ENCODE assay signal across 14 cellular contexts in the genomic region with DNA sequence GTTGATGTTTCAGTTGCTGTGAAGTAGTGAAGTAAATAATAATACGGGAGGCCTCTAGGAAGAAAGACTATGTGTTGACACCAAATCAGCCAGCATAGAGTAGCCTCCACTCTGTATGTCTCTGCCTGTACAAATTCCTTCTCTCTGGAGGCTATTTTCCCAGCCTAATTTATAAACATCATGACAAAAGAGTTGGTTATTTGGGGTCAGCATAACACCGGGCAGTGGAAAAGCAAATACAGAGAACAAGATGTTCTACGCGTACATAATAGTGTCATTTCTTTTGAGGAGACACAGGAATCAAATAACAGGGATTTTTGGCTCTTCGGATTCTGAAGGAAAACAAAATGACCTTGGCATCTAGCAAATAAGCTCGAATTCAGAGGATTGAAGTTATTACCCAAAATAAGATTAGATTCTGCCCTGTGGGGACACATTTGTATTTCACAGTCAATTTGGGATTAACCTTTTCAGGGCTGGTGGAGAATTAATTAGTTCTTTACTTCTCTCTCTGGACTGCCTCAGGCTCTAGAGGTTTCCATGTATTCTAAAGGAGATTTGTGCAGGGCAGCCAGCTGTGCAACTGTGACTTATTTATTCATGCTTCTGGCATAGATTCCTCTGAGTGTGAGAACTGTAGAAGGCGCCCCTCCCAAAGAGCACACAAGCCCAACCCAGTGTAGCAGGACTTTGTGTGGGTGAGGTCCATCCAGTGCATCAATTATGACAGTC. TPM values are rescaled to one million over a fixed set of nuclear protein-coding genes. Genes with fewer than 3 reads are reported as not detected.
DNase-seq lines count a peak whose midpoint lies in the region; ATAC-seq and TF ChIP-seq lines count a peak whose summit lies in the region.
"Had no signal": no experiment of that assay in that cellular context is flagged by ENCODE, and none has a peak within 500 bp of the region (broad histone marks: within the 10 kb centered on the region; RNA-seq: fewer than 3 reads in every experiment).

No MANE protein-coding gene starts in this region.

- no peak overlapping the region for H3K27ac Mint-ChIP-seq in mesothelial cell of epicardium
- H3K27ac Mint-ChIP-seq: activated T-cell treated with anti-CD3 and anti-CD28 coated beads, Interleukin-2, amount 50 U/mL, for 24 hours; brain; CD8-positive, alpha-beta memory T cell; stimulated activated effector memory CD8-positive, alpha-beta T cell treated with anti-CD3 and anti-CD28 coated beads, Interleukin-12 subunit alpha, Interleukin-12 subunit beta, amount 100 ng/mL, for 72 hours had no signal

- H3K27me3 ChIP-seq in colonic mucosa: peaks cover 1% of the 10 kb centered on the region
- peaks cover 4 to 59% of the 10 kb centered on the region in 2 experiments for H3K27me3 ChIP-seq in mesenchymal stem cell (ENCODE audit: control insufficient read depth in 1 of 2, insufficient read depth in 1 of 2, low read length in 2 of 2)
- H3K27me3 ChIP-seq in thyroid gland: no peaks in the 10 kb centered on the region
- H3K27me3 ChIP-seq: SJSA1 had no signal

- H2BK15ac ChIP-seq in mesenchymal stem cell (ENCODE audit: low read depth, poor library complexity, severe bottlenecking): no peak overlapping the region

- H3K4me3 Mint-ChIP-seq in activated T-cell treated with anti-CD3 and anti-CD28 coated beads, Interleukin-2, amount 50 U/mL, for 4 hours: no peak overlapping the region
- no peak overlapping the region for H3K4me3 Mint-ChIP-seq in mesothelial cell of epicardium
- H3K4me3 Mint-ChIP-seq: activated T-cell treated with anti-CD3 and anti-CD28 coated beads, Interleukin-2, amount 50 U/mL, for 24 hours; CD8-positive, alpha-beta memory T cell; stimulated activated effector memory CD8-positive, alpha-beta T cell treated with anti-CD3 and anti-CD28 coated beads, Interleukin-12 subunit alpha, Interleukin-12 subunit beta, amount 100 ng/mL, for 72 hours had no signal

- H3K9me3 Mint-ChIP-seq in activated T-cell treated with anti-CD3 and anti-CD28 coated beads, Interleukin-2, amount 50 U/mL, for 4 hours: no peaks in the 10 kb centered on the region
- H3K9me3 Mint-ChIP-seq in mesothelial cell of epicardium: peaks cover 14% of the 10 kb centered on the region
- H3K9me3 Mint-ChIP-seq: activated T-cell treated with anti-CD3 and anti-CD28 coated beads, Interleukin-2, amount 50 U/mL, for 24 hours; brain; CD8-positive, alpha-beta memory T cell; stimulated activated effector memory CD8-positive, alpha-beta T cell treated with anti-CD3 and anti-CD28 coated beads, Interleukin-12 subunit alpha, Interleukin-12 subunit beta, amount 100 ng/mL, for 72 hours had no signal

- intact Hi-C loops in colonic mucosa (cut with DNase I) (no loop called here), thyroid gland (cut with DNase I) (no loop called here)

- H2BK5ac ChIP-seq in mesenchymal stem cell (ENCODE audit: low read depth, low read length, poor library complexity, severe bottlenecking): no peak overlapping the region

- peaks cover 6% of the 10 kb centered on the region for H3K27me3 Mint-ChIP-seq in activated T-cell treated with anti-CD3 and anti-CD28 coated beads, Interleukin-2, amount 50 U/mL, for 4 hours (ENCODE audit: low read depth)
- peaks cover 3% of the 10 kb centered on the region for H3K27me3 Mint-ChIP-seq in mesothelial cell of epicardium (ENCODE audit: low read depth)
- H3K27me3 Mint-ChIP-seq: brain had no signal

- no peak overlapping the region for H3K14ac ChIP-seq in mesenchymal stem cell (ENCODE audit: low read length in 2 of 2)

- H2BK120ac ChIP-seq in mesenchymal stem cell (ENCODE audit: low read depth, low read length): no peak overlapping the region

- H2AK5ac ChIP-seq in mesenchymal stem cell (ENCODE audit: low read length, severe bottlenecking): no peak overlapping the region

- DNase-seq in NCI-H2227 (lab: John Stamatoyannopoulos, UW; ENCODE audit: unreplicated experiment) (peak; percentile 30), colonic mucosa (peak; percentile 66), mesenchymal stem cell (peak; percentile 12), thyroid gland (peak in 1 of 2 donors; percentile 1), mesothelial cell of epicardium (ENCODE audit: low spot score in 2 of 2, unreplicated experiment in 2 of 2) (no peak)
- DNase-seq in activated T-cell treated with anti-CD3 and anti-CD28 coated beads, Interleukin-2, amount 50 U/mL, for 4 hours: no peak
- DNase-seq: activated T-cell treated with anti-CD3 and anti-CD28 coated beads, Interleukin-2, amount 50 U/mL, for 24 hours; CD8-positive, alpha-beta memory T cell; NCI-H1048; stimulated activated CD4-positive, alpha-beta T cell treated with anti-CD3 and anti-CD28 coated beads, Interleukin-1b, Interleukin-23, amount 100 ng/mL, for 48 hours had no signal

- no peaks in the 10 kb centered on the region for H3K4me1 Mint-ChIP-seq in activated T-cell treated with anti-CD3 and anti-CD28 coated beads, Interleukin-2, amount 50 U/mL, for 4 hours (ENCODE audit: low read depth)
- peaks cover 14% of the 10 kb centered on the region for H3K4me1 Mint-ChIP-seq in mesothelial cell of epicardium
- H3K4me1 Mint-ChIP-seq: CD8-positive, alpha-beta memory T cell; stimulated activated effector memory CD8-positive, alpha-beta T cell treated with anti-CD3 and anti-CD28 coated beads, Interleukin-12 subunit alpha, Interleukin-12 subunit beta, amount 100 ng/mL, for 72 hours had no signal

- H3K27ac ChIP-seq in colonic mucosa (peak overlapping the region; percentile 59), mesenchymal stem cell (ENCODE audit: low read length, poor library complexity, severe bottlenecking) (no peak overlapping the region), thyroid gland (peak overlapping the region in 2 of 3 donors; percentile 24 to 26)
- H3K27ac ChIP-seq: SJSA1 had no signal

- H3K4me1 ChIP-seq in colonic mucosa: no peaks in the 10 kb centered on the region
- H3K4me1 ChIP-seq in mesenchymal stem cell (ENCODE audit: control insufficient read depth, insufficient read depth, low read depth, low read length): no peaks in the 10 kb centered on the region
- H3K4me1 ChIP-seq in thyroid gland: peaks cover 0 to 6% of the 10 kb centered on the region in 2 donors

- H2AFZ ChIP-seq in mesenchymal stem cell (ENCODE audit: low read depth, low read length): no peak overlapping the region

- H3K23ac ChIP-seq in mesenchymal stem cell (ENCODE audit: low read length in 2 of 2): no peak overlapping the region

- H2BK12ac ChIP-seq in mesenchymal stem cell (ENCODE audit: low read length in 2 of 2): no peak overlapping the region

- WGBS in mesenchymal stem cell: 61% methylated on average over 6 of the region's 7 CpGs
- 57 to 70% methylated on average over 7 of the region's 7 CpGs for WGBS in thyroid gland, 2 donors

- H3K9ac ChIP-seq in colonic mucosa (ENCODE audit: low read depth in 2 of 2, low read length in 2 of 2) (no peak overlapping the region), mesenchymal stem cell (ENCODE audit: low read length) (no peak overlapping the region)

- H3K4ac ChIP-seq in mesenchymal stem cell (ENCODE audit: low read depth in 1 of 2, low read length in 2 of 2): no peak overlapping the region

- no peaks in the 10 kb centered on the region for H3K36me3 ChIP-seq in colonic mucosa
- no peaks in the 10 kb centered on the region for H3K36me3 ChIP-seq in mesenchymal stem cell (ENCODE audit: control insufficient read depth in 1 of 2, insufficient read depth in 2 of 2, low read depth in 1 of 2, low read length in 2 of 2)
- no peaks in the 10 kb centered on the region for H3K36me3 ChIP-seq in thyroid gland
- H3K36me3 ChIP-seq: SJSA1 had no signal

- peak overlapping the region; percentile 16 for H3K4me2 ChIP-seq in mesenchymal stem cell (ENCODE audit: low read length, poor library complexity, severe bottlenecking)

- TF ChIP-seq CTCF in colonic mucosa (IDR thresholded peaks at IDR 0.05) (no peak), thyroid gland (IDR thresholded peaks at IDR 0.05) (no peak), mesothelial cell of epicardium (IDR thresholded peaks at IDR 0.05; ENCODE audit: unreplicated experiment) (no peak)

- no peaks in the 10 kb centered on the region for H3K79me1 ChIP-seq in mesenchymal stem cell (replicated peaks; ENCODE audit: low read length, poor library complexity, severe bottlenecking)

- ATAC-seq in HG03571 (IDR thresholded peaks at IDR 0.05; ENCODE audit: unreplicated experiment): no peak
- ATAC-seq in activated T-cell treated with anti-CD3 and anti-CD28 coated beads, Interleukin-2, amount 50 U/mL, for 4 hours: no peak
- ATAC-seq: stimulated activated effector memory CD8-positive, alpha-beta T cell treated with anti-CD3 and anti-CD28 coated beads, Interleukin-12 subunit alpha, Interleukin-12 subunit beta, amount 100 ng/mL, for 72 hours had no signal

- no peak for TF ChIP-seq POLR2A in thyroid gland (IDR thresholded peaks at IDR 0.05)

- H3K9me3 ChIP-seq in colonic mucosa (no peaks in the 10 kb centered on the region), mesenchymal stem cell (ENCODE audit: control insufficient read depth, low read length) (no peaks in the 10 kb centered on the region), thyroid gland (no peaks in the 10 kb centered on the region)
- H3K9me3 ChIP-seq: SJSA1 had no signal

- no peak overlapping the region for H4K91ac ChIP-seq in mesenchymal stem cell (ENCODE audit: low read length)

- no peak overlapping the region for H3K4me3 ChIP-seq in colonic mucosa
- H3K4me3 ChIP-seq in mesenchymal stem cell (ENCODE audit: insufficient read depth in 1 of 2, low read depth in 1 of 2, low read length in 2 of 2): no peak overlapping the region
- no peak overlapping the region for H3K4me3 ChIP-seq in thyroid gland (replicated peaks in 1 of 3)
- H3K4me3 ChIP-seq: SJSA1 had no signal

- no peaks in the 10 kb centered on the region for H3K36me3 Mint-ChIP-seq in activated T-cell treated with anti-CD3 and anti-CD28 coated beads, Interleukin-2, amount 50 U/mL, for 4 hours (ENCODE audit: insufficient read depth)
- H3K36me3 Mint-ChIP-seq in mesothelial cell of epicardium: no peaks in the 10 kb centered on the region
- H3K36me3 Mint-ChIP-seq: brain; CD8-positive, alpha-beta memory T cell; stimulated activated effector memory CD8-positive, alpha-beta T cell treated with anti-CD3 and anti-CD28 coated beads, Interleukin-12 subunit alpha, Interleukin-12 subunit beta, amount 100 ng/mL, for 72 hours had no signal

- H3K18ac ChIP-seq in mesenchymal stem cell (ENCODE audit: low read depth in 1 of 2, low read length in 2 of 2): no peak overlapping the region

- H4K8ac ChIP-seq in mesenchymal stem cell (ENCODE audit: low read length): no peak overlapping the region

RNA-seq across cellular contexts. Expression of gene SYTL4, which starts 14.1 kb away (rescaled TPM):
- total RNA-seq in colonic mucosa (10 to 100 TPM; 30.4 to 30.7 TPM), thyroid gland (10 to 100 TPM; 13.1 to 28.2 (median 23.2) TPM), mesothelial cell of epicardium (1.2 TPM in 3 replicates)
- polyA plus RNA-seq in mesenchymal stem cell (2013, experiment 1 of 2): 3.0 TPM
- 2.6 TPM for polyA plus RNA-seq in mesenchymal stem cell (2013, experiment 2 of 2)
- under 1 TPM; 0.08 to 0.13 (median 0.11) TPM for total RNA-seq in activated T-cell treated with anti-CD3 and anti-CD28 coated beads, Interleukin-2, amount 50 U/mL, for 4 hours
- total RNA-seq: CD8-positive, alpha-beta memory T cell had no signal
- polyA plus RNA-seq: CD8-positive, alpha-beta memory T cell had no signal

Comparison
In these comparisons a context has a peak if more than half of its experiments do, and no peak if none do; other contexts are left out.
1. DNase-seq: peak in NCI-H2227 (single experiment), colonic mucosa (single experiment) and mesenchymal stem cell (single experiment); none in activated T-cell treated with anti-CD3 and anti-CD28 coated beads, Interleukin-2, amount 50 U/mL, for 4 hours (single experiment) and mesothelial cell of epicardium (0 of 2).